8 cellular contexts compared by ENCODE assay signal in the genomic region with DNA sequence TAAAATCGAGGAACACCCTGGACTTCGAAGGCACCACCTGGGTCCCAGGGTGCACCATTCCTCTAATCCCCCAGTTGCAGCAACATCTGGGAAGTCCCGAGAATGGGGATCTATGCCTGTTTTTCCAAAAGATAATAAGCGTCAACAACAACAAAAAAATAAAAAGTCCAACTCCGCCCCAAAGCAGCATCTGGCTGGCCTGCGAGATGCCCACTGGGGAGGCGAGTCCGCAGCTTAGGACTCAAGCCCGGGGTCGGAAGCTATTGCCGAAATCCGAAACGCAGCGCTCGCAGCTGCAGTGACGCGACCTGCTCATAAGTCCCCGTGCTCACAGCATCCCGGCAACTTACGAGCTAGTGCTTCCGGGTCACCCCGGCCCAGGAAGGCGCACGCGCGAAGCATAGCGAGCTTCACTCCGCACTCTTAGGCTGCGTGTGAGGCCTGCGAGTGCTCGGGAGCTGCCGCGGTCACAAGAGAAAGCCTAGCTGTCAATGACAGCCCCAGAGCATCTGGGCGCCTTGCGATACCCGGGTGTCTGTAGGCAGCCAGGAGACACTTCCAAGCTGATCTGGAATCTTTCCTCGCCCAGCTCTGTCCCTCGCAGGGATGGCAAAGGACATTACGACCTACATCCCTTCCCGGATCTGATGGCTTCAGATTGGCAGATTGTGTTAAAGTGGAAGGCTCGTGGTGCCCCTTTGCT. TPM values are rescaled to one million over a fixed set of nuclear protein-coding genes. Genes with fewer than 3 reads are reported as not detected.
DNase-seq lines count a peak whose midpoint lies in the region; ATAC-seq and TF ChIP-seq lines count a peak whose summit lies in the region.

No MANE protein-coding gene starts in this region.

- H3K4me1 ChIP-seq in liver (ENCODE audit: control insufficient read depth in 4 of 4, insufficient read depth in 4 of 4, low read length in 3 of 4) = peaks cover 0 to 3% (median 2%) of the 10 kb centered on the region in 4 donors

- no peak for TF ChIP-seq CTCF in liver (IDR thresholded peaks at IDR 0.05; ENCODE audit: low read depth, low read length, missing input control)

- H3K27ac ChIP-seq in liver (ENCODE audit: low read depth in 1 of 2, low read length in 2 of 2) = peak overlapping the region; percentile 75 to 89

- no peaks in the 10 kb centered on the region for H3K27me3 ChIP-seq in liver (ENCODE audit: control insufficient read depth in 4 of 4, insufficient read depth in 4 of 4, low read length in 3 of 4)

- H3K9me3 ChIP-seq in liver (ENCODE audit: control insufficient read depth in 4 of 4, low read length in 3 of 4) = no peaks in the 10 kb centered on the region

- H3K9ac ChIP-seq in liver (ENCODE audit: low read depth in 1 of 2, low read length in 2 of 2) = peak overlapping the region; percentile 84 to 98

- peak; percentile 11 to 39 for TF ChIP-seq RAD21 in liver (IDR thresholded peaks at IDR 0.05)

- DNase-seq in CD1c-positive myeloid dendritic cell (ENCODE audit: extremely low spot score) (peak; percentile 98), NCI-H774 (lab: John Stamatoyannopoulos, UW) (peak; percentile 91), dermis microvascular lymphatic vessel endothelial cell (ENCODE audit: low read depth in 2 of 2) (peak; percentile 94 to 98)
- DNase-seq in activated CD4-positive, alpha-beta T cell treated with anti-CD3 and anti-CD28 coated beads, Interleukin-2, amount 50 U/mL, for 48 hours = peak; percentile 93 to 95
- peak; percentile 94 for DNase-seq in stimulated activated CD4-positive, alpha-beta T cell treated with anti-CD3 and anti-CD28 coated beads, Interleukin-4, amount 100 ng/mL, for 1 hour

- peak overlapping the region; percentile 75 to 88 (median 84) for H3K4me3 ChIP-seq in liver (ENCODE audit: low read depth in 1 of 3, low read length in 3 of 3)

- ATAC-seq in GM19397 (IDR thresholded peaks at IDR 0.05; ENCODE audit: unreplicated experiment) (peak; percentile 99), HG03565 (IDR thresholded peaks at IDR 0.05; ENCODE audit: unreplicated experiment) (peak; percentile 99)

- under 1% methylated on average over 41 of the region's 41 CpGs for WGBS in liver

- H3K36me3 ChIP-seq in liver (ENCODE audit: control insufficient read depth in 4 of 4, insufficient read depth in 3 of 4, low read depth in 1 of 4, low read length in 3 of 4) = peaks cover 0 to 8% (median 5%) of the 10 kb centered on the region in 4 donors

TF ChIP-seq in liver, 16 proteins besides CTCF, POLR2A, EP300 and RAD21:
- TF ChIP-seq, protein P1, sequence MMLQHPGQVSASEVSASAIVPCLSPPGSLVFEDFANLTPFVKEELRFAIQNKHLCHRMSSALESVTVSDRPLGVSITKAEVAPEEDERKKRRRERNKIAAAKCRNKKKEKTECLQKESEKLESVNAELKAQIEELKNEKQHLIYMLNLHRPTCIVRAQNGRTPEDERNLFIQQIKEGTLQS (IDR thresholded peaks at IDR 0.05) = no peak
- TF ChIP-seq EGR1 (IDR thresholded peaks at IDR 0.05; ENCODE audit: low read depth in 2 of 2) (no peak), FOXA1 (IDR thresholded peaks at IDR 0.05) (no peak), GABPA (IDR thresholded peaks at IDR 0.05 in 1 of 2, conservative IDR thresholded peaks at IDR 0.05 in 1 of 2) (peak; percentile 85 to 96), YY1 (IDR thresholded peaks at IDR 0.05) (peak; percentile 71), TAF1 (conservative IDR thresholded peaks at IDR 0.05) (peak; percentile 97), SP1 (IDR thresholded peaks at IDR 0.05) (peak; percentile 58), HNF4G (IDR thresholded peaks at IDR 0.05) (no peak), RXRA (IDR thresholded peaks at IDR 0.05) (peak; percentile 44 to 66), JUND (IDR thresholded peaks at IDR 0.05) (no peak), HNF4A (conservative IDR thresholded peaks at IDR 0.05) (peak in 1 of 2 donors; percentile 42), FOXA2 (IDR thresholded peaks at IDR 0.05) (no peak), NR2F2 (IDR thresholded peaks at IDR 0.05) (no peak)
- TF ChIP-seq, protein P2, sequence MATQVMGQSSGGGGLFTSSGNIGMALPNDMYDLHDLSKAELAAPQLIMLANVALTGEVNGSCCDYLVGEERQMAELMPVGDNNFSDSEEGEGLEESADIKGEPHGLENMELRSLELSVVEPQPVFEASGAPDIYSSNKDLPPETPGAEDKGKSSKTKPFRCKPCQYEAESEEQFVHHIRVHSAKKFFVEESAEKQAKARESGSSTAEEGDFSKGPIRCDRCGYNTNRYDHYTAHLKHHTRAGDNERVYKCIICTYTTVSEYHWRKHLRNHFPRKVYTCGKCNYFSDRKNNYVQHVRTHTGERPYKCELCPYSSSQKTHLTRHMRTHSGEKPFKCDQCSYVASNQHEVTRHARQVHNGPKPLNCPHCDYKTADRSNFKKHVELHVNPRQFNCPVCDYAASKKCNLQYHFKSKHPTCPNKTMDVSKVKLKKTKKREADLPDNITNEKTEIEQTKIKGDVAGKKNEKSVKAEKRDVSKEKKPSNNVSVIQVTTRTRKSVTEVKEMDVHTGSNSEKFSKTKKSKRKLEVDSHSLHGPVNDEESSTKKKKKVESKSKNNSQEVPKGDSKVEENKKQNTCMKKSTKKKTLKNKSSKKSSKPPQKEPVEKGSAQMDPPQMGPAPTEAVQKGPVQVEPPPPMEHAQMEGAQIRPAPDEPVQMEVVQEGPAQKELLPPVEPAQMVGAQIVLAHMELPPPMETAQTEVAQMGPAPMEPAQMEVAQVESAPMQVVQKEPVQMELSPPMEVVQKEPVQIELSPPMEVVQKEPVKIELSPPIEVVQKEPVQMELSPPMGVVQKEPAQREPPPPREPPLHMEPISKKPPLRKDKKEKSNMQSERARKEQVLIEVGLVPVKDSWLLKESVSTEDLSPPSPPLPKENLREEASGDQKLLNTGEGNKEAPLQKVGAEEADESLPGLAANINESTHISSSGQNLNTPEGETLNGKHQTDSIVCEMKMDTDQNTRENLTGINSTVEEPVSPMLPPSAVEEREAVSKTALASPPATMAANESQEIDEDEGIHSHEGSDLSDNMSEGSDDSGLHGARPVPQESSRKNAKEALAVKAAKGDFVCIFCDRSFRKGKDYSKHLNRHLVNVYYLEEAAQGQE (IDR thresholded peaks at IDR 0.05) = peak; percentile 90
- TF ChIP-seq, protein P3, sequence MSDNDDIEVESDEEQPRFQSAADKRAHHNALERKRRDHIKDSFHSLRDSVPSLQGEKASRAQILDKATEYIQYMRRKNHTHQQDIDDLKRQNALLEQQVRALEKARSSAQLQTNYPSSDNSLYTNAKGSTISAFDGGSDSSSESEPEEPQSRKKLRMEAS (IDR thresholded peaks at IDR 0.05) = peak; percentile 96
- TF ChIP-seq, protein P4, sequence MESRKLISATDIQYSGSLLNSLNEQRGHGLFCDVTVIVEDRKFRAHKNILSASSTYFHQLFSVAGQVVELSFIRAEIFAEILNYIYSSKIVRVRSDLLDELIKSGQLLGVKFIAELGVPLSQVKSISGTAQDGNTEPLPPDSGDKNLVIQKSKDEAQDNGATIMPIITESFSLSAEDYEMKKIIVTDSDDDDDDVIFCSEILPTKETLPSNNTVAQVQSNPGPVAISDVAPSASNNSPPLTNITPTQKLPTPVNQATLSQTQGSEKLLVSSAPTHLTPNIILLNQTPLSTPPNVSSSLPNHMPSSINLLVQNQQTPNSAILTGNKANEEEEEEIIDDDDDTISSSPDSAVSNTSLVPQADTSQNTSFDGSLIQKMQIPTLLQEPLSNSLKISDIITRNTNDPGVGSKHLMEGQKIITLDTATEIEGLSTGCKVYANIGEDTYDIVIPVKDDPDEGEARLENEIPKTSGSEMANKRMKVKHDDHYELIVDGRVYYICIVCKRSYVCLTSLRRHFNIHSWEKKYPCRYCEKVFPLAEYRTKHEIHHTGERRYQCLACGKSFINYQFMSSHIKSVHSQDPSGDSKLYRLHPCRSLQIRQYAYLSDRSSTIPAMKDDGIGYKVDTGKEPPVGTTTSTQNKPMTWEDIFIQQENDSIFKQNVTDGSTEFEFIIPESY (IDR thresholded peaks at IDR 0.05) = peak; percentile 64
TF ChIP-seq in liver: peak in this region for 9.

RNA-seq across cellular contexts. Expression of a gene that starts 9.9 kb away (rescaled TPM):
- total RNA-seq in dermis microvascular lymphatic vessel endothelial cell (17.8 and 19.6 TPM in 2 replicates), liver (10 to 100 TPM; 13.2 to 22.1 TPM)
- 1 to 10 TPM; 3.9 to 6.1 TPM for polyA plus RNA-seq in liver

RNA-seq across cellular contexts. Expression of a gene that starts 16.6 kb away (rescaled TPM):
- total RNA-seq in dermis microvascular lymphatic vessel endothelial cell (12.3 and 14.5 TPM in 2 replicates), liver (10 to 100 TPM in 1 of 2 donors, 1 to 10 TPM in 1; 6.1 to 12.5 TPM)
- polyA plus RNA-seq in liver = 10 to 100 TPM; 12.5 to 36.3 TPM

RNA-seq across cellular contexts. Expression of a gene that starts 21.9 kb away (rescaled TPM):
- total RNA-seq in dermis microvascular lymphatic vessel endothelial cell = 16.4 and 23.4 TPM in 2 replicates
- total RNA-seq in liver = 10 to 100 TPM; 14.5 to 21.8 TPM
- 10 to 100 TPM; 13.3 to 45.3 TPM for polyA plus RNA-seq in liver

Comparison
In these comparisons a context has a peak if more than half of its experiments do, and no peak if none do; other contexts are left out.
1. Peak in every context shown above with its lines: DNase-seq, ATAC-seq, H3K4me3 ChIP-seq and H3K27ac ChIP-seq.